In the genomic region with DNA sequence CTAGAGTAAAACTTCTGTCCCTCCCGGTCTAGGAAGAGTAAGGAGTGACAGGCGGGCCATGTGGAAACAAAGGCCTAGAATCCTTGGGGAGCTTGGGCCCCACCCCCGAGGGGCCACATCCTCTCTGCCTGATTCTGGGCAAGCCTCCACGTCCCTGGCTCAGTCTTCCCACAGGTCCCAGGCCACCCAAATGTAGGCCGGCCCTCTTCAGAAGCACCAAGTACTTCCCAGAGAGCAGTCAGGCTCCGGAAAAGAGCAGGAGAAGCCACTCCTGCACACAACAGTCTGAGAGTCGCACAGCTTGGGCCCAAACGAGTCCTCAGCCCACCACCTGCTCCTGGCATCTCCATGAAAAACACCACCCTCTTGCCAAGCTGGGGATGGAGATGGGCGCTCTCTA, we compare ENCODE assay signal across 11 cellular contexts. TPM values are rescaled to one million over a fixed set of nuclear protein-coding genes. Genes with fewer than 3 reads are reported as not detected.
DNase-seq lines count a peak whose midpoint lies in the region; ATAC-seq and TF ChIP-seq lines count a peak whose summit lies in the region.
"Had no signal": no experiment of that assay in that cellular context is flagged by ENCODE, and none has a peak within 500 bp of the region (broad histone marks: within the 10 kb centered on the region; RNA-seq: fewer than 3 reads in every experiment).

No MANE protein-coding gene starts in this region.

- H3K4me1 ChIP-seq in Panc1 (ENCODE audit: control insufficient read depth, insufficient read depth, low read length) (peaks cover 59% of the 10 kb centered on the region), esophagus (ENCODE audit: control insufficient read depth in 2 of 2, insufficient read depth in 2 of 2, low read length in 1 of 2) (peaks cover 16 to 37% of the 10 kb centered on the region in 2 donors)

- WGBS in esophagus, 2 donors, result 45 to 62% methylated on average over 9 of the region's 9 CpGs

- no peaks in the 10 kb centered on the region for H3K27me3 ChIP-seq in CD4-positive, alpha-beta T cell (ENCODE audit: control insufficient read depth, insufficient read depth, low read length)
- no peaks in the 10 kb centered on the region for H3K27me3 ChIP-seq in Panc1 (ENCODE audit: control insufficient read depth, insufficient read depth, low read length)
- H3K27me3 ChIP-seq in esophagus (ENCODE audit: control insufficient read depth in 1 of 2, insufficient read depth in 2 of 2, low read length in 2 of 2), result no peaks in the 10 kb centered on the region

- H3K9me3 ChIP-seq in CD4-positive, alpha-beta T cell (ENCODE audit: control insufficient read depth, low read length), result no peaks in the 10 kb centered on the region
- H3K9me3 ChIP-seq in Panc1 (ENCODE audit: control insufficient read depth, insufficient read depth, low read depth, low read length) (no peaks in the 10 kb centered on the region), esophagus (ENCODE audit: control insufficient read depth in 2 of 2, insufficient read depth in 1 of 2, low read depth in 1 of 2, low read length in 1 of 2) (no peaks in the 10 kb centered on the region)

- H3K4me3 Mint-ChIP-seq in CD4-positive, alpha-beta T cell, result peak overlapping the region; percentile 79
- H3K4me3 Mint-ChIP-seq in progenitor cell of endocrine pancreas (ENCODE audit: low read depth), result no peak overlapping the region

- TF ChIP-seq CTCF in CD4-positive, alpha-beta T cell (IDR thresholded peaks at IDR 0.05), result no peak
- TF ChIP-seq CTCF in Panc1 (IDR thresholded peaks at IDR 0.05) (no peak), progenitor cell of endocrine pancreas (IDR thresholded peaks at IDR 0.05; ENCODE audit: unreplicated experiment) (no peak)

- no peaks in the 10 kb centered on the region for H3K27me3 Mint-ChIP-seq in CD4-positive, alpha-beta T cell
- H3K27me3 Mint-ChIP-seq in progenitor cell of endocrine pancreas, result no peaks in the 10 kb centered on the region

- no TSS peak for BruUV-seq in Panc1 (replicated peaks; lab: Mats Ljungman, UMichigan)

- peaks cover 89% of the 10 kb centered on the region for H3K4me1 Mint-ChIP-seq in CD4-positive, alpha-beta T cell (ENCODE audit: low read depth)
- peaks cover 1% of the 10 kb centered on the region for H3K4me1 Mint-ChIP-seq in progenitor cell of endocrine pancreas (ENCODE audit: low read depth)

- H3K27ac ChIP-seq in CD4-positive, alpha-beta T cell (ENCODE audit: low read depth, low read length), result peak overlapping the region; percentile 82
- H3K27ac ChIP-seq in Panc1 (ENCODE audit: low read length), result peak overlapping the region; percentile 85
- H3K27ac ChIP-seq in esophagus (ENCODE audit: low read depth in 2 of 2, low read length in 1 of 2), result peak overlapping the region; percentile 86 to 94

- H3K36me3 Mint-ChIP-seq in CD4-positive, alpha-beta T cell (ENCODE audit: low read depth), result peaks cover 64% of the 10 kb centered on the region
- peaks cover 2% of the 10 kb centered on the region for H3K36me3 Mint-ChIP-seq in progenitor cell of endocrine pancreas (ENCODE audit: insufficient read depth)

- ATAC-seq in CD4-positive, alpha-beta T cell (ENCODE audit: poor library complexity), result no peak
- ATAC-seq in Panc1 (no peak), HG03457 (IDR thresholded peaks at IDR 0.05; ENCODE audit: unreplicated experiment) (no peak), HG03175 (IDR thresholded peaks at IDR 0.05; ENCODE audit: unreplicated experiment) (no peak)
- ATAC-seq: HCT116 had no signal

- H3K27ac Mint-ChIP-seq in CD4-positive, alpha-beta T cell, result peak overlapping the region; percentile 93
- H3K27ac Mint-ChIP-seq in progenitor cell of endocrine pancreas, result peak overlapping the region; percentile 41

- CTCF ChIA-PET in CD4-positive, alpha-beta T cell (lab: Charles Lee), result interaction anchor here (1.8 to 5.8 kb wide), 5 partner anchors 15 to 25 kb away, joined by 3 to 33 read pairs (median 9); a partner anchor contains a TSS
- CTCF ChIA-PET in Panc1 (lab: Charles Lee), result no interaction called here

- in situ Hi-C loops in Panc1 (cut with HindIII; ENCODE audit: low pct_unique_long_range_greater_than_20kb, low sequenced_read_pairs), result no loop called here

- no peak for DNase-seq in CD4-positive, alpha-beta T cell
- DNase-seq in Panc1 (ENCODE audit: low read depth, low spot score) (no peak), progenitor cell of endocrine pancreas (ENCODE audit: low spot score, unreplicated experiment) (no peak), T-helper 9 cell (no peak)
- DNase-seq in central memory CD4-positive, alpha-beta T cell, result no peak
- DNase-seq: EL; stimulated activated CD4-positive, alpha-beta T cell treated with anti-CD3 and anti-CD28 coated beads, Interleukin-4, amount 100 ng/mL, for 4 hours had no signal

- intact Hi-C loops in CD4-positive, alpha-beta T cell (cut with DNase I, micrococcal nuclease), result loop anchor here in 1 of 2 experiments (10.0 kb wide), 1 partner anchor 88 kb away; a partner anchor contains a TSS
- intact Hi-C loops in Panc1 (cut with micrococcal nuclease; ENCODE audit: unreplicated experiment), result no loop called here

- H3K4me3 ChIP-seq in Panc1 (ENCODE audit: low read depth in 2 of 2, low read length in 2 of 2), result no peak overlapping the region
- no peak overlapping the region for H3K4me3 ChIP-seq in esophagus (ENCODE audit: low read depth in 1 of 2, low read length in 2 of 2)

- no peaks in the 10 kb centered on the region for H3K9me3 Mint-ChIP-seq in CD4-positive, alpha-beta T cell
- H3K9me3 Mint-ChIP-seq in progenitor cell of endocrine pancreas (ENCODE audit: low read depth), result no peaks in the 10 kb centered on the region

- H3K36me3 ChIP-seq in Panc1 (ENCODE audit: control insufficient read depth, insufficient read depth, low read length) (no peaks in the 10 kb centered on the region), esophagus (ENCODE audit: control insufficient read depth in 2 of 2, insufficient read depth in 2 of 2, low read length in 1 of 2) (peaks cover 0 to 15% of the 10 kb centered on the region in 2 donors)

- POLR2A ChIA-PET in CD4-positive, alpha-beta T cell (lab: Charles Lee), result interaction anchor here (1.3 to 27.2 kb wide), 5 partner anchors 12 to 118 kb away, joined by 3 to 767 read pairs (median 31); a partner anchor contains a TSS
- POLR2A ChIA-PET in Panc1 (lab: Charles Lee), result no interaction called here

RNA-seq across cellular contexts. Expression of a gene that starts 15.5 kb away (rescaled TPM):
- 100 to 1,000 TPM; 132 to 139 TPM for total RNA-seq in CD4-positive, alpha-beta T cell
- total RNA-seq in Panc1 (2021; ENCODE audit: unreplicated experiment) (186 TPM), progenitor cell of endocrine pancreas (55.0 and 57.2 TPM in 2 replicates)
- 280 TPM for polyA plus RNA-seq in Panc1 (2012; ENCODE audit: insufficient read length)
- 10 to 100 TPM; 16.1 to 28.7 TPM for polyA plus RNA-seq in esophagus

RNA-seq across cellular contexts. Expression of a gene that starts 18.5 kb away (rescaled TPM):
- 1 to 10 TPM; 6.9 to 9.7 TPM for total RNA-seq in CD4-positive, alpha-beta T cell
- 4.1 TPM for total RNA-seq in Panc1 (2021; ENCODE audit: unreplicated experiment)
- 3.1 TPM for polyA plus RNA-seq in Panc1 (2012; ENCODE audit: insufficient read length)
- 10 to 100 TPM; 17.5 to 30.7 TPM for polyA plus RNA-seq in esophagus
- 20.1 and 21.1 TPM in 2 replicates for total RNA-seq in progenitor cell of endocrine pancreas

RNA-seq across cellular contexts. Expression of a gene that starts 52.6 kb away (rescaled TPM):
- 10 to 100 TPM; 16.4 to 17.7 TPM for total RNA-seq in CD4-positive, alpha-beta T cell
- total RNA-seq in Panc1 (2021; ENCODE audit: unreplicated experiment) (54.5 TPM), progenitor cell of endocrine pancreas (54.6 and 61.5 TPM in 2 replicates)
- polyA plus RNA-seq in Panc1 (2012; ENCODE audit: insufficient read length), result 84.8 TPM
- 10 to 100 TPM; 15.4 to 19.0 TPM for polyA plus RNA-seq in esophagus

RNA-seq across cellular contexts. Expression of a gene that starts 54.1 kb away (rescaled TPM):
- 100 to 1,000 TPM; 189 to 198 TPM for total RNA-seq in CD4-positive, alpha-beta T cell
- total RNA-seq in Panc1 (2021; ENCODE audit: unreplicated experiment) (28.8 TPM), progenitor cell of endocrine pancreas (33.2 and 35.0 TPM in 2 replicates)
- polyA plus RNA-seq in Panc1 (2012; ENCODE audit: insufficient read length), result 32.7 TPM
- 10 to 100 TPM; 10.4 to 11.4 TPM for polyA plus RNA-seq in esophagus

RNA-seq across cellular contexts. Expression of a gene that starts 59.9 kb away (rescaled TPM):
- total RNA-seq in CD4-positive, alpha-beta T cell, result 10 to 100 TPM; 71.9 to 74.1 TPM
- 46.4 TPM for total RNA-seq in Panc1 (2021; ENCODE audit: unreplicated experiment)
- polyA plus RNA-seq in Panc1 (2012; ENCODE audit: insufficient read length), result 57.8 TPM
- 1 to 10 TPM; 4.7 to 7.5 TPM for polyA plus RNA-seq in esophagus
- 12.7 and 13.3 TPM in 2 replicates for total RNA-seq in progenitor cell of endocrine pancreas
